28 cellular contexts compared by ENCODE assay signal in genomic region chr6:22637781-22638180, GRCh38.
"Had no signal": no experiment of that assay in that cellular context is flagged by ENCODE, and none has a peak within 500 bp of the region (broad histone marks: within the 10 kb centered on the region; RNA-seq: fewer than 3 reads in every experiment).

No MANE protein-coding gene starts in this region.

- H3K36me3 ChIP-seq: colonic mucosa, esophagus muscularis mucosa, esophagus squamous epithelium, gastrocnemius medialis, gastroesophageal sphincter, heart left ventricle, heart right ventricle had no signal

- H3K27ac ChIP-seq: colonic mucosa, coronary artery, dorsolateral prefrontal cortex, epithelial cell of prostate, esophagus muscularis mucosa, esophagus squamous epithelium, foreskin keratinocyte, gastrocnemius medialis, gastroesophageal sphincter, heart left ventricle, heart right ventricle had no signal

- H3K4me3 ChIP-seq: colonic mucosa, coronary artery, dorsolateral prefrontal cortex, esophagus muscularis mucosa, esophagus squamous epithelium, gastrocnemius medialis, gastroesophageal sphincter, heart left ventricle, heart right ventricle had no signal

- FAIRE-seq: colon, endometrium, endothelial cell of umbilical vein had no signal

- H3K27ac Mint-ChIP-seq: dendritic cell treated with granulocyte-macrophage colony-stimulating factor and Interleukin-4, amounts not matched to agents 40 ng/mL and 50 ng/mL, for 4 days; effector memory CD8-positive, alpha-beta T cell; endodermal cell had no signal

- H3K9me3 Mint-ChIP-seq: dendritic cell treated with granulocyte-macrophage colony-stimulating factor and Interleukin-4, amounts not matched to agents 40 ng/mL and 50 ng/mL, for 4 days; endodermal cell had no signal

- H3K9me3 ChIP-seq: colonic mucosa, esophagus muscularis mucosa, esophagus squamous epithelium, gastrocnemius medialis, gastroesophageal sphincter, heart left ventricle, heart right ventricle had no signal

- DNase-seq: colonic mucosa; cortex of kidney; dermis blood vessel endothelial cell; dorsolateral prefrontal cortex; effector CD4-positive, alpha-beta T cell; effector CD8-positive, alpha-beta T cell; effector memory CD4-positive, alpha-beta T cell; effector memory CD8-positive, alpha-beta T cell; endodermal cell; erythroblast; esophagus squamous epithelium; foreskin fibroblast; foreskin keratinocyte; foreskin melanocyte; gastrocnemius medialis; glutamatergic neuron; head of caudate nucleus; heart left ventricle; heart right ventricle had no signal

- H3K4me3 Mint-ChIP-seq: dendritic cell treated with granulocyte-macrophage colony-stimulating factor and Interleukin-4, amounts not matched to agents 40 ng/mL and 50 ng/mL, for 4 days; effector memory CD8-positive, alpha-beta T cell; endodermal cell had no signal

- H3K4me1 ChIP-seq: colonic mucosa, esophagus muscularis mucosa, esophagus squamous epithelium, foreskin keratinocyte, gastrocnemius medialis, gastroesophageal sphincter had no signal

- H3K27me3 Mint-ChIP-seq: dendritic cell treated with granulocyte-macrophage colony-stimulating factor and Interleukin-4, amounts not matched to agents 40 ng/mL and 50 ng/mL, for 4 days; effector memory CD8-positive, alpha-beta T cell had no signal

- H3K27me3 ChIP-seq: colonic mucosa, esophagus muscularis mucosa, esophagus squamous epithelium, foreskin keratinocyte, gastrocnemius medialis, gastroesophageal sphincter, heart left ventricle, heart right ventricle had no signal

- ATAC-seq: effector memory CD8-positive, alpha-beta T cell; esophagus mucosa; foreskin keratinocyte; gastrocnemius medialis; gastroesophageal sphincter; heart left ventricle; heart right ventricle had no signal
